Comparison of ENCODE assay signal across 12 cellular contexts in genomic region chr12:102659200-102659911, GRCh38.
A peak's percentile ranks its signal among the peaks of the same experiment; 100 is the strongest.
DNase-seq lines count a peak whose midpoint lies in the region; ATAC-seq and TF ChIP-seq lines count a peak whose summit lies in the region.
"Had no signal": no experiment of that assay in that cellular context is flagged by ENCODE, and none has a peak within 500 bp of the region (broad histone marks: within the 10 kb centered on the region; RNA-seq: fewer than 3 reads in every experiment).

No MANE protein-coding gene starts in this region.

- no peaks in the 10 kb centered on the region for H3K36me3 ChIP-seq in brain microvascular endothelial cell (replicated peaks)
- H3K36me3 ChIP-seq: tibial nerve had no signal

- TF ChIP-seq CTCF in LNCAP (IDR thresholded peaks at IDR 0.05) (peak; percentile 44; the same call in 1 of the 2 replicates), brain microvascular endothelial cell (IDR thresholded peaks at IDR 0.05; ENCODE audit: low read depth, low read length, missing control alignments) (peak; percentile 10), retinal pigment epithelial cell (conservative IDR thresholded peaks at IDR 0.05; ENCODE audit: low read depth, low read length) (peak; percentile 40), GM20000 (IDR thresholded peaks at IDR 0.05; ENCODE audit: extremely low read depth, missing control alignments) (no peak)

- in situ Hi-C loops in brain microvascular endothelial cell (cut with HindIII; ENCODE audit: low pct_ligation_motif_present, low sequenced_read_pairs), result no loop called here

- H3K27me3 ChIP-seq in brain microvascular endothelial cell (replicated peaks), result no peaks in the 10 kb centered on the region
- H3K27me3 ChIP-seq: tibial nerve had no signal

- peak; percentile 40 for DNase-seq in NCI-H748 (lab: John Stamatoyannopoulos, UW; ENCODE audit: unreplicated experiment)
- DNase-seq in NCI-H748 treated with DMSO at 0.1 percent for 48 hours (lab: John Stamatoyannopoulos, UW), result no peak
- no peak for DNase-seq in brain microvascular endothelial cell
- no peak for DNase-seq in retinal pigment epithelial cell (ENCODE audit: low read depth)
- no peak for DNase-seq in HuH-7 (ENCODE audit: low spot score)
- no peak for DNase-seq in T-helper 17 cell
- no peak for DNase-seq in GM20000 (ENCODE audit: low spot score)
- DNase-seq: activated CD8-positive, alpha-beta memory T cell treated with anti-CD3 and anti-CD28 coated beads for 24 hours; T-helper 9 cell had no signal

- no peak overlapping the region for H3K27ac Mint-ChIP-seq in T-helper 17 cell

- no peak for ATAC-seq in T-helper 17 cell

- no peak overlapping the region for H3K4me3 Mint-ChIP-seq in T-helper 17 cell

- H3K4me1 Mint-ChIP-seq in T-helper 17 cell, result no peaks in the 10 kb centered on the region

- H3K4me3 ChIP-seq in brain microvascular endothelial cell (ENCODE audit: low read depth, low read length), result no peak overlapping the region
- no peak overlapping the region for H3K4me3 ChIP-seq in retinal pigment epithelial cell (ENCODE audit: low read length)
- H3K4me3 ChIP-seq: lung, tibial nerve had no signal

- H3K36me3 Mint-ChIP-seq in T-helper 17 cell (ENCODE audit: low read depth), result no peaks in the 10 kb centered on the region

- no peak overlapping the region for H3K27ac ChIP-seq in brain microvascular endothelial cell
- H3K27ac ChIP-seq: tibial nerve had no signal

- H3K27me3 Mint-ChIP-seq in T-helper 17 cell, result no peaks in the 10 kb centered on the region

- H3K9me3 ChIP-seq in T-helper 17 cell (ENCODE audit: control insufficient read depth, low read length, poor library complexity, severe bottlenecking), result no peaks in the 10 kb centered on the region
